23 cellular contexts compared by ENCODE assay signal in genomic region chr6:107769053-107769658, GRCh38. TPM values are rescaled to one million over a fixed set of nuclear protein-coding genes. Genes with fewer than 3 reads are reported as not detected.
DNase-seq lines count a peak whose midpoint lies in the region; ATAC-seq, FAIRE-seq and TF ChIP-seq lines count a peak whose summit lies in the region.
"Had no signal": no experiment of that assay in that cellular context is flagged by ENCODE, and none has a peak within 500 bp of the region (broad histone marks: within the 10 kb centered on the region; RNA-seq: fewer than 3 reads in every experiment).

No MANE protein-coding gene starts in this region.

- in situ Hi-C loops in gastrocnemius medialis (cut with MboI; ENCODE audit: low sequenced_read_pairs in 4 of 4), result no loop called here
- in situ Hi-C loops in GM13977 (cut with MboI; ENCODE audit: low pct_unique_long_range_greater_than_20kb, low sequenced_read_pairs, unreplicated experiment), result no loop called here

- no peak overlapping the region for H4K91ac ChIP-seq in trophoblast cell (ENCODE audit: low read depth, low read length)

- H2BK5ac ChIP-seq in mesendoderm (ENCODE audit: low read length) (no peak overlapping the region), trophoblast cell (ENCODE audit: low read depth, low read length, poor library complexity) (no peak overlapping the region)

- no peak for TF ChIP-seq POLR2A in gastrocnemius medialis (IDR thresholded peaks at IDR 0.05)

- peak; percentile 90 to 91 for ATAC-seq in gastrocnemius medialis
- ATAC-seq: PC-3, SK-N-SH treated with all-trans-retinoic acid at 6 μM for 48 hours had no signal

- no peaks in the 10 kb centered on the region for H3K36me3 ChIP-seq in bronchial epithelial cell (ENCODE audit: control insufficient read depth, insufficient read depth, low read length)
- H3K36me3 ChIP-seq in mesendoderm (ENCODE audit: control insufficient read depth, insufficient read depth, low read length), result no peaks in the 10 kb centered on the region
- H3K36me3 ChIP-seq in gastrocnemius medialis, result no peaks in the 10 kb centered on the region
- no peaks in the 10 kb centered on the region for H3K36me3 ChIP-seq in hepatocyte (replicated peaks; ENCODE audit: insufficient read depth, low read depth)
- H3K36me3 ChIP-seq in trophoblast cell (ENCODE audit: control insufficient read depth in 1 of 2, insufficient read depth in 2 of 2, low read length in 2 of 2), result no peaks in the 10 kb centered on the region

- H3K9me2 ChIP-seq in hepatocyte (replicated peaks; ENCODE audit: insufficient read depth), result no peaks in the 10 kb centered on the region

- H3K14ac ChIP-seq in trophoblast cell (ENCODE audit: low read length), result no peak overlapping the region

- H3K27me3 ChIP-seq in bronchial epithelial cell (ENCODE audit: control insufficient read depth, insufficient read depth, low read length), result no peaks in the 10 kb centered on the region
- H3K27me3 ChIP-seq in mesendoderm (ENCODE audit: insufficient read depth, low read length, poor library complexity), result no peaks in the 10 kb centered on the region
- no peaks in the 10 kb centered on the region for H3K27me3 ChIP-seq in gastrocnemius medialis
- H3K27me3 ChIP-seq in hepatocyte, result no peaks in the 10 kb centered on the region
- H3K27me3 ChIP-seq in trophoblast cell (ENCODE audit: insufficient read depth, low read length), result no peaks in the 10 kb centered on the region

- H2BK12ac ChIP-seq in trophoblast cell (ENCODE audit: low read length), result no peak overlapping the region

- H3K9me3 ChIP-seq in gastrocnemius medialis (no peaks in the 10 kb centered on the region), hepatocyte (ENCODE audit: low read depth) (no peaks in the 10 kb centered on the region), trophoblast cell (ENCODE audit: insufficient read depth, low read depth, low read length) (no peaks in the 10 kb centered on the region)

- no peaks in the 10 kb centered on the region for H3K4me1 ChIP-seq in mesendoderm (ENCODE audit: control insufficient read depth, low read depth, low read length)
- H3K4me1 ChIP-seq in gastrocnemius medialis, result peaks cover 4 to 5% of the 10 kb centered on the region in 2 donors
- H3K4me1 ChIP-seq in hepatocyte (ENCODE audit: insufficient read depth), result no peaks in the 10 kb centered on the region
- no peaks in the 10 kb centered on the region for H3K4me1 ChIP-seq in trophoblast cell (ENCODE audit: control insufficient read depth in 1 of 2, insufficient read depth in 2 of 2, low read length in 2 of 2)

- intact Hi-C loops in gastrocnemius medialis (cut with DNase I; ENCODE audit: low total_unique reads), result no loop called here

- no peak overlapping the region for H3K4ac ChIP-seq in mesendoderm (ENCODE audit: low read depth, low read length)
- no peak overlapping the region for H3K4ac ChIP-seq in trophoblast cell (ENCODE audit: low read depth, low read length)

- no peak overlapping the region for H3K18ac ChIP-seq in mesendoderm (ENCODE audit: low read length)
- H3K18ac ChIP-seq in trophoblast cell (ENCODE audit: low read length), result no peak overlapping the region

- H4K8ac ChIP-seq in mesendoderm (ENCODE audit: low read depth, low read length), result no peak overlapping the region
- H4K8ac ChIP-seq in trophoblast cell (ENCODE audit: low read depth, low read length), result no peak overlapping the region

- DNase-seq in NCI-H69 (lab: John Stamatoyannopoulos, UW) (peak; percentile 20), bronchial epithelial cell (ENCODE audit: low read depth) (peak; percentile 48), mesendoderm (peak; percentile 59), gastrocnemius medialis (peak in 1 of 2 donors; percentile 26), hepatocyte (ENCODE audit: low spot score) (no peak), trophoblast cell (no peak), GM13977 (ENCODE audit: low spot score) (no peak)
- DNase-seq: ACHN, C1 segment of cervical spinal cord, DMS79, GM23248, HCEC 1CT, MM.1S, NCI-H1092, NCI-H1436 treated with DMSO at 0.1 percent for 48 hours, NCI-H2081, NCI-H510A treated with DMSO at 0.1 percent for 48 hours, NCI-H82, PC-3, RPMI8226, SHP77 treated with DMSO at 0.1 percent for 48 hours had no signal

- no CpG with 5 or more reads among the region's 6 CpGs for WGBS in mesendoderm (ENCODE audit: extremely low coverage, insufficient coverage, low lambda C conversion rate)
- WGBS in hepatocyte (ENCODE audit: low lambda C conversion rate, missing lambda C conversion rate), result 73% methylated on average over 6 of the region's 6 CpGs
- WGBS in trophoblast cell (ENCODE audit: extremely low coverage, insufficient coverage, insufficient read length), result no CpG with 5 or more reads among the region's 6 CpGs

- no peak for TF ChIP-seq CTCF in bronchial epithelial cell (IDR thresholded peaks at IDR 0.05; ENCODE audit: insufficient read depth, low read length, severe bottlenecking)
- TF ChIP-seq CTCF in gastrocnemius medialis (IDR thresholded peaks at IDR 0.05 in 4 of 5, conservative IDR thresholded peaks at IDR 0.05 in 1 of 5), result no peak
- TF ChIP-seq CTCF in hepatocyte (IDR thresholded peaks at IDR 0.05; ENCODE audit: poor library complexity), result no peak
- TF ChIP-seq CTCF in GM13977 (IDR thresholded peaks at IDR 0.05; ENCODE audit: extremely low read depth, insufficient read depth, missing control alignments), result no peak

- no peak overlapping the region for H4K5ac ChIP-seq in mesendoderm (ENCODE audit: low read length)

- H2BK120ac ChIP-seq in mesendoderm (ENCODE audit: low read depth, low read length) (no peak overlapping the region), trophoblast cell (ENCODE audit: insufficient read depth, low read length, poor library complexity) (no peak overlapping the region)

- no peak overlapping the region for H4K12ac ChIP-seq in trophoblast cell (ENCODE audit: low read depth, low read length)

- H3K79me1 ChIP-seq in mesendoderm (ENCODE audit: low read length), result no peaks in the 10 kb centered on the region
- no peaks in the 10 kb centered on the region for H3K79me1 ChIP-seq in trophoblast cell (ENCODE audit: low read length)

- H3K56ac ChIP-seq in mesendoderm (ENCODE audit: low read length), result no peak overlapping the region

- no peaks in the 10 kb centered on the region for H3K79me2 ChIP-seq in mesendoderm (ENCODE audit: control insufficient read depth, insufficient read depth, low read length)
- no peaks in the 10 kb centered on the region for H3K79me2 ChIP-seq in hepatocyte
- H3K79me2 ChIP-seq in trophoblast cell (ENCODE audit: control insufficient read depth, insufficient read depth, low read length, poor library complexity), result no peaks in the 10 kb centered on the region

- H3K27ac ChIP-seq in mesendoderm (ENCODE audit: low read depth, low read length) (no peak overlapping the region), gastrocnemius medialis (no peak overlapping the region), hepatocyte (no peak overlapping the region), trophoblast cell (ENCODE audit: low read depth, low read length) (no peak overlapping the region)
- H3K27ac ChIP-seq: GM23248 had no signal

- no peak overlapping the region for H2AFZ ChIP-seq in hepatocyte
- no peak overlapping the region for H2AFZ ChIP-seq in trophoblast cell (ENCODE audit: insufficient read depth, low read length, poor library complexity)
- H2AFZ ChIP-seq: GM23248 had no signal

- H2BK15ac ChIP-seq in mesendoderm (replicated peaks; ENCODE audit: low read depth), result no peak overlapping the region

- H3K9ac ChIP-seq in mesendoderm (ENCODE audit: low read length), result no peak overlapping the region
- no peak overlapping the region for H3K9ac ChIP-seq in trophoblast cell (ENCODE audit: low read length)
- H3K9ac ChIP-seq: GM23248 had no signal

- H3K4me2 ChIP-seq in mesendoderm (ENCODE audit: low read length), result no peak overlapping the region
- H3K4me2 ChIP-seq in hepatocyte, result no peak overlapping the region
- H3K4me2 ChIP-seq in trophoblast cell (ENCODE audit: low read length), result no peak overlapping the region

- no peak overlapping the region for H3K23ac ChIP-seq in mesendoderm (ENCODE audit: low read length)
- no peak overlapping the region for H3K23ac ChIP-seq in trophoblast cell (ENCODE audit: low read length)

- H4K20me1 ChIP-seq in hepatocyte (ENCODE audit: insufficient read depth, poor library complexity, severe bottlenecking), result no peaks in the 10 kb centered on the region

- no peak for FAIRE-seq in bronchial epithelial cell (lab: Jason Lieb, UNC)

- H2AK5ac ChIP-seq in mesendoderm (ENCODE audit: low read length) (no peak overlapping the region), trophoblast cell (ENCODE audit: low read length) (no peak overlapping the region)

- H3K4me3 ChIP-seq in bronchial epithelial cell (ENCODE audit: low read depth, low read length), result no peak overlapping the region
- no peak overlapping the region for H3K4me3 ChIP-seq in mesendoderm (ENCODE audit: low read length)
- H3K4me3 ChIP-seq in gastrocnemius medialis, result no peak overlapping the region
- H3K4me3 ChIP-seq in hepatocyte, result no peak overlapping the region
- H3K4me3 ChIP-seq in trophoblast cell (ENCODE audit: low read depth, low read length), result no peak overlapping the region
- H3K4me3 ChIP-seq: GM23248 had no signal

RNA-seq across cellular contexts. Expression of gene SCML4, which starts 55.0 kb away (rescaled TPM):
- total RNA-seq in bronchial epithelial cell (not detected in 2 replicates), gastrocnemius medialis (under 1 TPM in 1 of 4 donors, not detected in 3; 0.11 TPM), hepatocyte (1.6 and 5.8 TPM in 2 replicates)
- polyA plus RNA-seq in mesendoderm (2013, experiment 1 of 2), result not detected
- polyA plus RNA-seq in mesendoderm (2013, experiment 2 of 2), result not detected
- 1.5 and 3.4 TPM in 2 replicates for polyA plus RNA-seq in hepatocyte
- 0.10 and 0.12 TPM in 2 replicates for polyA plus RNA-seq in trophoblast cell (2013)
- total RNA-seq: GM23248, LHCN-M2, PC-3 had no signal
- polyA plus RNA-seq: GM23248 had no signal

Comparison
In these comparisons a context has a peak if more than half of its experiments do, and no peak if none do; other contexts are left out.
1. DNase-seq: peak in NCI-H69 (single experiment), bronchial epithelial cell (single experiment) and mesendoderm (single experiment); none in hepatocyte (single experiment), trophoblast cell (0 of 2) and GM13977 (single experiment).